ENCODE assay signal across 31 cellular contexts in genomic region chr4:110175634-110176033, GRCh38.
"Had no signal": no experiment of that assay in that cellular context is flagged by ENCODE, and none has a peak within 500 bp of the region (broad histone marks: within the 10 kb centered on the region; RNA-seq: fewer than 3 reads in every experiment).

No MANE protein-coding gene starts in this region.

- H3K36me3 ChIP-seq: breast epithelium, gastroesophageal sphincter, neutrophil, pancreas, right atrium auricular region, thyroid gland, upper lobe of right lung had no signal

- H3K27me3 ChIP-seq: breast epithelium, gastroesophageal sphincter, neutrophil, pancreas, right atrium auricular region, thyroid gland, upper lobe of right lung had no signal

- FAIRE-seq: pancreas, TTC549 had no signal

- H3K36me3 Mint-ChIP-seq: natural killer cell treated with Interleukin-12 subunit alpha and Interleukin-12 subunit beta and Interleukin-15 and Interleukin-18, amount 100 ng/mL, for 72 hours had no signal

- H3K27ac Mint-ChIP-seq: activated naive CD8-positive, alpha-beta T cell treated with anti-CD3 and anti-CD28 coated beads, Interleukin-2, amount 10 ng/mL, durations not matched to agents 7 days and 5 days; activated T-helper 2 cell treated with anti-CD3 and anti-CD28 coated beads, Interferon-gamma antibody, Interleukin-2, Interleukin-4, amounts not matched to agents 10 μg/mL and 5 μg/mL and 100 μg/mL, durations not matched to agents 14 hours and 24 hours and 36 hours; endodermal cell; natural killer cell treated with Interleukin-12 subunit alpha and Interleukin-12 subunit beta and Interleukin-15 and Interleukin-18, amount 100 ng/mL, for 72 hours; stimulated activated naive CD8-positive, alpha-beta T cell treated with anti-CD3 and anti-CD28 coated beads, Interleukin-15, Interleukin-2, amounts not matched to agents 100 ng/mL and 50 ng/mL, for 24 hours; T-cell had no signal

- H3K27me3 Mint-ChIP-seq: activated naive CD8-positive, alpha-beta T cell treated with anti-CD3 and anti-CD28 coated beads, Interleukin-2, amount 10 ng/mL, durations not matched to agents 7 days and 5 days; natural killer cell treated with Interleukin-12 subunit alpha and Interleukin-12 subunit beta and Interleukin-15 and Interleukin-18, amount 100 ng/mL, for 72 hours; stimulated activated naive CD8-positive, alpha-beta T cell treated with anti-CD3 and anti-CD28 coated beads, Interleukin-15, Interleukin-2, amounts not matched to agents 100 ng/mL and 50 ng/mL, for 24 hours; T-cell had no signal

- DNase-seq: activated CD4-positive, alpha-beta T cell treated with anti-CD3 and anti-CD28 coated beads for 4 hours; activated CD4-positive, alpha-beta T cell treated with anti-CD3 and anti-CD28 coated beads, Interleukin-2, amount 50 U/mL, for 48 hours; activated CD4-positive, CD25-positive, alpha-beta regulatory T cell; activated CD8-positive, alpha-beta memory T cell treated with anti-CD3 and anti-CD28 coated beads, Interleukin-2, amount 50 U/mL, for 48 hours; activated naive CD4-positive, alpha-beta T cell; activated naive CD8-positive, alpha-beta T cell treated with anti-CD3 and anti-CD28 coated beads, Interleukin-2, amount 10 ng/mL, durations not matched to agents 7 days and 5 days; activated T-cell treated with anti-CD3 and anti-CD28 coated beads, Interleukin-2, amount 50 U/mL, for 4 hours; amniotic stem cell; cerebellar nuclear complex; endodermal cell; head of caudate nucleus; hypothalamus; left ventricle myocardium superior; midbrain; pancreas; psoas muscle; stimulated activated CD4-positive, alpha-beta T cell treated with anti-CD3 and anti-CD28 coated beads, Interleukin-12 subunit alpha, Interleukin-12 subunit beta, amount 100 ng/mL, for 4 hours; stimulated activated CD4-positive, alpha-beta T cell treated with anti-CD3 and anti-CD28 coated beads, Interleukin-4, amount 100 ng/mL, for 4 hours; substantia nigra; T-cell; thyroid gland; upper lobe of right lung had no signal

- H3K4me3 Mint-ChIP-seq: activated naive CD8-positive, alpha-beta T cell treated with anti-CD3 and anti-CD28 coated beads, Interleukin-2, amount 10 ng/mL, durations not matched to agents 7 days and 5 days; activated T-cell treated with anti-CD3 and anti-CD28 coated beads, Interleukin-2, amount 50 U/mL, for 4 hours; endodermal cell; natural killer cell treated with Interleukin-12 subunit alpha and Interleukin-12 subunit beta and Interleukin-15 and Interleukin-18, amount 100 ng/mL, for 72 hours; stimulated activated naive CD8-positive, alpha-beta T cell treated with anti-CD3 and anti-CD28 coated beads, Interleukin-15, Interleukin-2, amounts not matched to agents 100 ng/mL and 50 ng/mL, for 24 hours; T-cell had no signal

- H3K4me1 Mint-ChIP-seq: activated naive CD8-positive, alpha-beta T cell treated with anti-CD3 and anti-CD28 coated beads, Interleukin-2, amount 10 ng/mL, durations not matched to agents 7 days and 5 days; T-cell had no signal

- ATAC-seq: activated T-cell treated with anti-CD3 and anti-CD28 coated beads, Interleukin-2, amount 50 U/mL, for 4 hours; gastroesophageal sphincter; left ventricle myocardium superior; natural killer cell treated with Interleukin-12 subunit alpha and Interleukin-12 subunit beta and Interleukin-15 and Interleukin-18, amount 100 ng/mL, for 72 hours; pancreas; psoas muscle; T-cell; upper lobe of right lung had no signal

- H3K9me3 ChIP-seq: breast epithelium, gastroesophageal sphincter, neutrophil, pancreas, psoas muscle, right atrium auricular region, thyroid gland, upper lobe of right lung had no signal

- H3K4me1 ChIP-seq: breast epithelium, gastroesophageal sphincter, pancreas, psoas muscle, right atrium auricular region, thyroid gland, upper lobe of right lung had no signal

- H3K27ac ChIP-seq: breast epithelium, coronary artery, gastroesophageal sphincter, neutrophil, pancreas, psoas muscle, right atrium auricular region, thyroid gland, upper lobe of right lung had no signal

- H3K9me3 Mint-ChIP-seq: activated naive CD8-positive, alpha-beta T cell treated with anti-CD3 and anti-CD28 coated beads, Interleukin-2, amount 10 ng/mL, durations not matched to agents 7 days and 5 days; activated T-cell treated with anti-CD3 and anti-CD28 coated beads, Interleukin-2, amount 50 U/mL, for 4 hours; activated T-helper 2 cell treated with anti-CD3 and anti-CD28 coated beads, Interferon-gamma antibody, Interleukin-2, Interleukin-4, amounts not matched to agents 10 μg/mL and 5 μg/mL and 100 μg/mL, durations not matched to agents 14 hours and 24 hours and 36 hours; natural killer cell treated with Interleukin-12 subunit alpha and Interleukin-12 subunit beta and Interleukin-15 and Interleukin-18, amount 100 ng/mL, for 72 hours; stimulated activated naive CD8-positive, alpha-beta T cell treated with anti-CD3 and anti-CD28 coated beads, Interleukin-15, Interleukin-2, amounts not matched to agents 100 ng/mL and 50 ng/mL, for 24 hours; T-cell had no signal

- H3K4me3 ChIP-seq: breast epithelium, coronary artery, gastroesophageal sphincter, pancreas, psoas muscle, right atrium auricular region, thyroid gland, upper lobe of right lung had no signal
